14 cellular contexts compared by ENCODE assay signal in genomic region chr2:216557820-216558219, GRCh38.
"Had no signal": no experiment of that assay in that cellular context is flagged by ENCODE, and none has a peak within 500 bp of the region (broad histone marks: within the 10 kb centered on the region; RNA-seq: fewer than 3 reads in every experiment).

No MANE protein-coding gene starts in this region.

- H3K27ac ChIP-seq: hepatocyte, tibial nerve, vagina had no signal

- H3K36me3 ChIP-seq: right atrium auricular region, tibial nerve, vagina had no signal

- ATAC-seq: activated naive CD8-positive, alpha-beta T cell treated with anti-CD3 and anti-CD28 coated beads, Interleukin-2, amount 50 U/mL, for 24 hours; left ventricle myocardium superior had no signal

- DNase-seq: activated CD4-positive, alpha-beta memory T cell treated with anti-CD3 and anti-CD28 coated beads for 36 hours; activated naive CD4-positive, alpha-beta T cell; activated naive CD8-positive, alpha-beta T cell treated with anti-CD3 and anti-CD28 coated beads, Interleukin-2, amount 50 U/mL, for 24 hours; activated T-cell treated with anti-CD3 and anti-CD28 coated beads, Interleukin-2, amount 50 U/mL, for 48 hours; caudate nucleus; effector CD4-positive, alpha-beta T cell; kidney; left ventricle myocardium superior; small intestine had no signal

- H3K27me3 ChIP-seq: hepatocyte, right atrium auricular region, tibial nerve, vagina had no signal

- H3K9me3 ChIP-seq: right atrium auricular region, tibial nerve, vagina had no signal

- H3K4me3 ChIP-seq: coronary artery, hepatocyte, right atrium auricular region, tibial nerve, vagina had no signal
